Comparison of ENCODE assay signal across 8 cellular contexts in the genomic region with DNA sequence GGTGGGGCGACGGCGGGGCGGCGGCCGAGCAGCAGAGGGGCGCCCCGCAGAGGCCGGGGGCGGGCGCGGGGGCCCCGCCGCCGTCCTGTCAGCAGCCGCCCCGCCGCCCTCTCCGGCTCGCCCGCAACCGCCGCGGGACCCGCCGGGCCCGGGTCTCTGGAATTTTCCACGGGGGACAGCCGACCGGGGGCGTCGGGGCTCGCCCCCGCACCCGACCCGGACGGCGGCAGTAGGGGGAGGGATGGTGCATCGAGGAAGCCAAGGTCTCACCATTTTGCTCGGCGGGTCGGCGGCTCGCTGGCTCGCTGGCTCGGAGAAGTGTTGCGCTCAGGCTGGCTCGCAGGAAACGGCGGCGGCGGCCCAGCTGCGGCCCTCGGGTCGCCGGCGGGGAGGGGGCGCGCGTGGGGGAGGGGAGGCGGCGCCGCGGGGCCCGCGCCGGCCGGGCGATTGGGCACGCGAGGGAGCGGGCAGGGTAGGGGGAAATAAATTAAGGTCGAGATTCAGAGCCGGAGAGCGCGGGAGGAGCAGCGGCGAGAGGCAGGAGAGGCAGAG. TPM values are rescaled to one million over a fixed set of nuclear protein-coding genes. Genes with fewer than 3 reads are reported as not detected.
A peak's percentile ranks its signal among the peaks of the same experiment; 100 is the strongest.
DNase-seq lines count a peak whose midpoint lies in the region; ATAC-seq and TF ChIP-seq lines count a peak whose summit lies in the region.

No MANE protein-coding gene starts in this region.

- H3K36me3 ChIP-seq in Loucy (ENCODE audit: insufficient read depth, low read length), result no peaks in the 10 kb centered on the region
- H3K36me3 ChIP-seq in parathyroid adenoma (ENCODE audit: control insufficient read depth, insufficient read depth, low read length), result no peaks in the 10 kb centered on the region

- H2AFZ ChIP-seq in Loucy (ENCODE audit: low read length) (no peak overlapping the region; the same call in 1 of the 2 replicates), parathyroid adenoma (peak overlapping the region; percentile 91)

- peak; percentile 60 for DNase-seq in COLO668 (lab: John Stamatoyannopoulos, UW; ENCODE audit: unreplicated experiment)
- peak; percentile 31 for DNase-seq in activated T-helper 1 cell treated with anti-CD3 and anti-CD28 coated beads, Interleukin-12 subunit alpha, Interleukin-12 subunit beta, Interleukin-2, Interleukin-4 antibody, amounts not matched to agents 30 ng/mL and 10 ng/mL and 1 ng/mL, durations not matched to agents 14 hours and 24 hours and 36 hours (ENCODE audit: low spot score)
- peak; percentile 31 for DNase-seq in fibroblast of villous mesenchyme (ENCODE audit: low read depth)
- peak; percentile 47 for DNase-seq in ureter (ENCODE audit: low spot score)
- DNase-seq in SHP77 treated with DMSO at 0.1 percent for 48 hours (lab: John Stamatoyannopoulos, UW), result no peak

- H3K36me3 Mint-ChIP-seq in activated T-helper 1 cell treated with anti-CD3 and anti-CD28 coated beads, Interleukin-12 subunit alpha, Interleukin-12 subunit beta, Interleukin-2, Interleukin-4 antibody, amounts not matched to agents 30 ng/mL and 10 ng/mL and 1 ng/mL, durations not matched to agents 14 hours and 24 hours and 36 hours (ENCODE audit: low read depth), result peaks cover 18% of the 10 kb centered on the region

- peaks cover 50% of the 10 kb centered on the region for H3K4me1 Mint-ChIP-seq in activated T-helper 1 cell treated with anti-CD3 and anti-CD28 coated beads, Interleukin-12 subunit alpha, Interleukin-12 subunit beta, Interleukin-2, Interleukin-4 antibody, amounts not matched to agents 30 ng/mL and 10 ng/mL and 1 ng/mL, durations not matched to agents 14 hours and 24 hours and 36 hours (ENCODE audit: low read depth)

- H3K27me3 ChIP-seq in Loucy (ENCODE audit: insufficient read depth, low read length, poor library complexity, severe bottlenecking) (no peaks in the 10 kb centered on the region), parathyroid adenoma (ENCODE audit: control insufficient read depth, insufficient read depth, low read length) (no peaks in the 10 kb centered on the region)

- peaks cover 4% of the 10 kb centered on the region; the same call in 1 of the 2 replicates for H3F3A ChIP-seq in Loucy (ENCODE audit: low read depth)

- H4K20me1 ChIP-seq in Loucy (ENCODE audit: insufficient read depth, low read length, poor library complexity, severe bottlenecking), result peaks cover 41% of the 10 kb centered on the region

- H3K4me1 ChIP-seq in Loucy (ENCODE audit: insufficient read depth, low read length, poor library complexity, severe bottlenecking) (peaks cover 66% of the 10 kb centered on the region), parathyroid adenoma (peaks cover 25% of the 10 kb centered on the region)

- peak overlapping the region; percentile 94 for H3K27ac ChIP-seq in parathyroid adenoma

- H3K4me3 Mint-ChIP-seq in activated T-helper 1 cell treated with anti-CD3 and anti-CD28 coated beads, Interleukin-12 subunit alpha, Interleukin-12 subunit beta, Interleukin-2, Interleukin-4 antibody, amounts not matched to agents 30 ng/mL and 10 ng/mL and 1 ng/mL, durations not matched to agents 14 hours and 24 hours and 36 hours, result peak overlapping the region; percentile 88

- TF ChIP-seq CTCF in Loucy (conservative IDR thresholded peaks at IDR 0.05; ENCODE audit: low read length) (no peak), fibroblast of villous mesenchyme (IDR thresholded peaks at IDR 0.05; ENCODE audit: insufficient read depth, low read depth, low read length) (no peak), parathyroid adenoma (IDR thresholded peaks at IDR 0.05) (no peak)

- peak overlapping the region; percentile 99 for H3K4me2 ChIP-seq in Loucy (ENCODE audit: low read depth, low read length, poor library complexity, severe bottlenecking)
- peak overlapping the region; percentile 51 for H3K4me2 ChIP-seq in parathyroid adenoma (ENCODE audit: low read length)

- H3K9me3 Mint-ChIP-seq in activated T-helper 1 cell treated with anti-CD3 and anti-CD28 coated beads, Interleukin-12 subunit alpha, Interleukin-12 subunit beta, Interleukin-2, Interleukin-4 antibody, amounts not matched to agents 30 ng/mL and 10 ng/mL and 1 ng/mL, durations not matched to agents 14 hours and 24 hours and 36 hours, result no peaks in the 10 kb centered on the region

- H3K4me3 ChIP-seq in Loucy (ENCODE audit: low read length, poor library complexity, severe bottlenecking) (peak overlapping the region; percentile 83), fibroblast of villous mesenchyme (ENCODE audit: low read depth, low read length) (peak overlapping the region; percentile 92), parathyroid adenoma (ENCODE audit: low read depth, low read length) (peak overlapping the region; percentile 83)

- H3K27ac Mint-ChIP-seq in activated T-helper 1 cell treated with anti-CD3 and anti-CD28 coated beads, Interleukin-12 subunit alpha, Interleukin-12 subunit beta, Interleukin-2, Interleukin-4 antibody, amounts not matched to agents 30 ng/mL and 10 ng/mL and 1 ng/mL, durations not matched to agents 14 hours and 24 hours and 36 hours, result peak overlapping the region; percentile 94

- H3K79me2 ChIP-seq in Loucy (ENCODE audit: insufficient read depth, low read length) (peaks cover 79% of the 10 kb centered on the region), parathyroid adenoma (peaks cover 37% of the 10 kb centered on the region)

- peaks cover 6% of the 10 kb centered on the region for H3K27me3 Mint-ChIP-seq in activated T-helper 1 cell treated with anti-CD3 and anti-CD28 coated beads, Interleukin-12 subunit alpha, Interleukin-12 subunit beta, Interleukin-2, Interleukin-4 antibody, amounts not matched to agents 30 ng/mL and 10 ng/mL and 1 ng/mL, durations not matched to agents 14 hours and 24 hours and 36 hours (ENCODE audit: insufficient read depth)

- H3K9me2 ChIP-seq in Loucy (replicated peaks; ENCODE audit: low read depth, low read length), result no peaks in the 10 kb centered on the region

- intact Hi-C loops in activated T-helper 1 cell treated with anti-CD3 and anti-CD28 coated beads, Interleukin-12 subunit alpha, Interleukin-12 subunit beta, Interleukin-2, Interleukin-4 antibody, amounts not matched to agents 30 ng/mL and 10 ng/mL and 1 ng/mL, durations not matched to agents 14 hours and 24 hours and 36 hours (cut with micrococcal nuclease), result loop anchor here (1.0 to 10.0 kb wide), 15 partner anchors 27 to 1939 kb away; a partner anchor contains a TSS

- no peaks in the 10 kb centered on the region for H3K9me3 ChIP-seq in Loucy (ENCODE audit: insufficient read depth, low read depth, low read length)
- no peaks in the 10 kb centered on the region for H3K9me3 ChIP-seq in parathyroid adenoma (ENCODE audit: control insufficient read depth, low read length)

- H3K9ac ChIP-seq in Loucy (ENCODE audit: low read depth, low read length, poor library complexity, severe bottlenecking), result peak overlapping the region; percentile 94
- peak overlapping the region; percentile 55 for H3K9ac ChIP-seq in parathyroid adenoma

- ATAC-seq in GM21526 (IDR thresholded peaks at IDR 0.05; ENCODE audit: low FRiP score, unreplicated experiment), result peak; percentile 9

RNA-seq across cellular contexts. Expression of a gene that starts 0.4 kb away (rescaled TPM):
- total RNA-seq in activated T-helper 1 cell treated with anti-CD3 and anti-CD28 coated beads, Interleukin-12 subunit alpha, Interleukin-12 subunit beta, Interleukin-2, Interleukin-4 antibody, amounts not matched to agents 30 ng/mL and 10 ng/mL and 1 ng/mL, durations not matched to agents 14 hours and 24 hours and 36 hours, result 84.2 and 85.9 TPM in 2 replicates
- total RNA-seq in fibroblast of villous mesenchyme (28.0 and 38.4 TPM in 2 replicates), ureter (57.7 TPM)
